In the genomic region with DNA sequence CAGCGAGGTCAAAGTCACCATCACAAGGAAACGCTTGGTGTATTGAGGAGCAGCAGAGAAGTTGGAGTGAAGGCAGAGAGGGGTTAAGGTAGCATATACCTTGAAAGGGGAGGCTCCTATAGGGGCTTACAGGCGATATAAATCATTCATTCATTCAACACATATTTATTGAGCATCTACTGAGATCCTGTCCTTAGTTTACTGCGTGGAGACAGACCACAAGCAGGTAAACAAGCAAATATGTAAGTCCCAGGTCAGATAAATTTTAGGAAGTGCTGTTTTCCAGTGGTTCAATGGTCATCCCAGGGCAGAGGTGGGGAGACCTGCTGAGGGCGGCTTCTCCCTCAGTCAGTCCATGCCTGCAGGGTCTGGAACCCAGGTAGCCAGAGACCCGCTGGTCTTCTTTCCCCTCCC, we compare ENCODE assay signal across 8 cellular contexts. TPM values are rescaled to one million over a fixed set of nuclear protein-coding genes. Genes with fewer than 3 reads are reported as not detected.
DNase-seq lines count a peak whose midpoint lies in the region; ATAC-seq, FAIRE-seq and TF ChIP-seq lines count a peak whose summit lies in the region.

No MANE protein-coding gene starts in this region.

- FAIRE-seq in astrocyte (lab: Jason Lieb, UNC): no peak

- no peaks in the 10 kb centered on the region for H4K20me1 ChIP-seq in astrocyte (ENCODE audit: insufficient read depth, low read length)

- no peaks in the 10 kb centered on the region for H3K36me3 Mint-ChIP-seq in activated naive CD4-positive, alpha-beta T cell treated with anti-CD3 and anti-CD28 coated beads, Interleukin-2, amount 50 U/mL, for 24 hours
- H3K36me3 Mint-ChIP-seq in activated naive CD4-positive, alpha-beta T cell treated with anti-CD3 and anti-CD28 coated beads, Interleukin-2, amount 50 U/mL, for 72 hours: no peaks in the 10 kb centered on the region
- H3K36me3 Mint-ChIP-seq in astrocyte (ENCODE audit: low read depth, unreplicated experiment): no peaks in the 10 kb centered on the region

- no peaks in the 10 kb centered on the region for H3K9me3 Mint-ChIP-seq in activated naive CD4-positive, alpha-beta T cell treated with anti-CD3 and anti-CD28 coated beads, Interleukin-2, amount 50 U/mL, for 24 hours
- no peaks in the 10 kb centered on the region for H3K9me3 Mint-ChIP-seq in activated naive CD4-positive, alpha-beta T cell treated with anti-CD3 and anti-CD28 coated beads, Interleukin-2, amount 50 U/mL, for 72 hours
- peaks cover 4% of the 10 kb centered on the region for H3K9me3 Mint-ChIP-seq in astrocyte (ENCODE audit: unreplicated experiment)

- DNase-seq in activated naive CD4-positive, alpha-beta T cell treated with anti-CD3 and anti-CD28 coated beads, Interleukin-2, amount 50 U/mL, for 72 hours (ENCODE audit: low spot score in 2 of 2): no peak
- DNase-seq in astrocyte (ENCODE audit: low read depth): no peak
- no peak for DNase-seq in upper lobe of left lung
- DNase-seq in nucleus accumbens (lab: John Stamatoyannopoulos, UW): no peak
- DNase-seq in NCI-H1417 treated with DMSO at 0.1 percent for 48 hours (lab: John Stamatoyannopoulos, UW): no peak
- DNase-seq in WERI-Rb-1: no peak

- H3K27me3 ChIP-seq in astrocyte (ENCODE audit: insufficient read depth, low read length) (no peaks in the 10 kb centered on the region), upper lobe of left lung (no peaks in the 10 kb centered on the region), WERI-Rb-1 (ENCODE audit: insufficient read depth, low read depth, severe bottlenecking) (no peaks in the 10 kb centered on the region)

- no peak for TF ChIP-seq POLR2A in upper lobe of left lung (IDR thresholded peaks at IDR 0.05)

- H3K36me3 ChIP-seq in astrocyte (ENCODE audit: insufficient read depth, low read length): no peaks in the 10 kb centered on the region
- no peaks in the 10 kb centered on the region for H3K36me3 ChIP-seq in mesodermal cell (ENCODE audit: control insufficient read depth, insufficient read depth, low read length)
- no peaks in the 10 kb centered on the region for H3K36me3 ChIP-seq in upper lobe of left lung
- no peaks in the 10 kb centered on the region for H3K36me3 ChIP-seq in WERI-Rb-1

- ATAC-seq in activated naive CD4-positive, alpha-beta T cell treated with anti-CD3 and anti-CD28 coated beads, Interleukin-2, amount 50 U/mL, for 72 hours: no peak
- ATAC-seq in upper lobe of left lung (ENCODE audit: low FRiP score in 2 of 2): no peak

- H2AFZ ChIP-seq in astrocyte (ENCODE audit: low read depth, low read length): peak overlapping the region; percentile 80

- no peak overlapping the region for H3K27ac Mint-ChIP-seq in activated naive CD4-positive, alpha-beta T cell treated with anti-CD3 and anti-CD28 coated beads, Interleukin-2, amount 50 U/mL, for 24 hours
- H3K27ac Mint-ChIP-seq in activated naive CD4-positive, alpha-beta T cell treated with anti-CD3 and anti-CD28 coated beads, Interleukin-2, amount 50 U/mL, for 72 hours: peak overlapping the region in 1 of 2 donors; percentile 52
- H3K27ac Mint-ChIP-seq in astrocyte (ENCODE audit: unreplicated experiment): peak overlapping the region; percentile 3

- H3K4me3 ChIP-seq in astrocyte (ENCODE audit: insufficient read depth, low read depth, low read length) (peak overlapping the region; percentile 40), mesodermal cell (ENCODE audit: extremely low read depth, insufficient read depth, low read length, poor library complexity, severe bottlenecking) (no peak overlapping the region), upper lobe of left lung (peak overlapping the region in 3 of 4 donors; percentile 86 to 92 (median 89)), WERI-Rb-1 (ENCODE audit: low read depth, low read length) (no peak overlapping the region)

- H3K4me3 Mint-ChIP-seq in activated naive CD4-positive, alpha-beta T cell treated with anti-CD3 and anti-CD28 coated beads, Interleukin-2, amount 50 U/mL, for 24 hours: peak overlapping the region; percentile 88
- H3K4me3 Mint-ChIP-seq in astrocyte (ENCODE audit: unreplicated experiment): peak overlapping the region; percentile 77

- H3K27ac ChIP-seq in astrocyte (ENCODE audit: low read depth, low read length) (no peak overlapping the region), mesodermal cell (ENCODE audit: low read depth, low read length, severe bottlenecking) (peak overlapping the region; percentile 66), upper lobe of left lung (no peak overlapping the region), WERI-Rb-1 (no peak overlapping the region)

- WGBS in mesodermal cell (ENCODE audit: insufficient coverage in 2 of 2), 2 experiments: 54 to 59% methylated on average over 3 to 4 of the region's 6 CpGs
- 35 to 41% methylated on average over 4 to 6 of the region's 6 CpGs for WGBS in upper lobe of left lung, 2 donors

- H3K9ac ChIP-seq in astrocyte (ENCODE audit: low read length): peak overlapping the region; percentile 86

- peaks cover 11% of the 10 kb centered on the region for H3K4me1 Mint-ChIP-seq in activated naive CD4-positive, alpha-beta T cell treated with anti-CD3 and anti-CD28 coated beads, Interleukin-2, amount 50 U/mL, for 24 hours
- H3K4me1 Mint-ChIP-seq in astrocyte (ENCODE audit: low read depth, unreplicated experiment): peaks cover 6% of the 10 kb centered on the region

- H3K9me3 ChIP-seq in astrocyte (ENCODE audit: insufficient read depth, low read depth, low read length) (no peaks in the 10 kb centered on the region), mesodermal cell (ENCODE audit: control insufficient read depth, low read length) (no peaks in the 10 kb centered on the region), upper lobe of left lung (no peaks in the 10 kb centered on the region), WERI-Rb-1 (ENCODE audit: severe bottlenecking) (no peaks in the 10 kb centered on the region)

- no peaks in the 10 kb centered on the region for H3K27me3 Mint-ChIP-seq in activated naive CD4-positive, alpha-beta T cell treated with anti-CD3 and anti-CD28 coated beads, Interleukin-2, amount 50 U/mL, for 24 hours
- H3K27me3 Mint-ChIP-seq in astrocyte (ENCODE audit: low read depth, unreplicated experiment): peaks cover 2% of the 10 kb centered on the region

- peaks cover 33% of the 10 kb centered on the region for H3K79me2 ChIP-seq in astrocyte (ENCODE audit: insufficient read depth, low read length)

- H3K4me2 ChIP-seq in astrocyte (ENCODE audit: low read length): peak overlapping the region; percentile 100

- no peak for TF ChIP-seq CTCF in astrocyte (IDR thresholded peaks at IDR 0.05; ENCODE audit: insufficient read depth, low read depth, low read length)
- TF ChIP-seq CTCF in upper lobe of left lung (IDR thresholded peaks at IDR 0.05): no peak
- TF ChIP-seq CTCF in WERI-Rb-1 (IDR thresholded peaks at IDR 0.05; ENCODE audit: low read depth, low read length): no peak

- no peak for TF ChIP-seq EP300 in upper lobe of left lung (IDR thresholded peaks at IDR 0.05)

- H3K4me1 ChIP-seq in astrocyte (ENCODE audit: insufficient read depth, low read length) (peaks cover 13% of the 10 kb centered on the region), mesodermal cell (ENCODE audit: control insufficient read depth, insufficient read depth, low read length, poor library complexity, severe bottlenecking) (peaks cover 21% of the 10 kb centered on the region), upper lobe of left lung (peaks cover 13 to 32% (median 18%) of the 10 kb centered on the region in 4 donors)

RNA-seq across cellular contexts. Expression of gene DNMT3B, which starts 0.8 kb away (rescaled TPM):
- total RNA-seq in activated naive CD4-positive, alpha-beta T cell treated with anti-CD3 and anti-CD28 coated beads, Interleukin-2, amount 50 U/mL, for 72 hours: 1 to 10 TPM in 1 of 2 donors, under 1 TPM in 1; 0.84 to 2.2 TPM
- 5.0 and 5.6 TPM in 2 replicates for total RNA-seq in astrocyte
- polyA plus RNA-seq in mesodermal cell (2013, experiment 1 of 2): 25.2 TPM
- polyA plus RNA-seq in mesodermal cell (2013, experiment 2 of 2): 22.5 TPM
- 1 to 10 TPM in 4 of 6 donors, under 1 TPM in 1, not detected in 1; 0.76 to 2.1 (median 1.7) TPM for total RNA-seq in upper lobe of left lung

RNA-seq across cellular contexts. Expression of gene COMMD7, which starts 18.2 kb away (rescaled TPM):
- total RNA-seq in activated naive CD4-positive, alpha-beta T cell treated with anti-CD3 and anti-CD28 coated beads, Interleukin-2, amount 50 U/mL, for 72 hours: 10 to 100 TPM; 20.9 to 35.4 TPM
- total RNA-seq in astrocyte (38.7 and 38.9 TPM in 2 replicates), upper lobe of left lung (10 to 100 TPM; 22.4 to 37.4 (median 27.3) TPM)
- 50.2 TPM for polyA plus RNA-seq in mesodermal cell (2013, experiment 1 of 2)
- polyA plus RNA-seq in mesodermal cell (2013, experiment 2 of 2): 50.0 TPM

RNA-seq across cellular contexts. Expression of gene MAPRE1, which starts 58.3 kb away (rescaled TPM):
- total RNA-seq in activated naive CD4-positive, alpha-beta T cell treated with anti-CD3 and anti-CD28 coated beads, Interleukin-2, amount 50 U/mL, for 72 hours: 100 to 1,000 TPM; 106 to 142 TPM
- total RNA-seq in astrocyte (153 and 166 TPM in 2 replicates), upper lobe of left lung (10 to 100 TPM; 36.2 to 94.2 (median 77.9) TPM)
- polyA plus RNA-seq in mesodermal cell (2013, experiment 1 of 2): 113 TPM
- 115 TPM for polyA plus RNA-seq in mesodermal cell (2013, experiment 2 of 2)

Comparison
In these comparisons a context has a peak if more than half of its experiments do, and no peak if none do; other contexts are left out.
1. H3K4me3 ChIP-seq: peak in astrocyte (single experiment) and upper lobe of left lung (3 of 4); none in mesodermal cell (single experiment) and WERI-Rb-1 (single experiment).